In genomic region chr7:105920766-105921165, GRCh38 we compare ENCODE assay signal across 20 cellular contexts. TPM values are rescaled to one million over a fixed set of nuclear protein-coding genes. Genes with fewer than 3 reads are reported as not detected.
A peak's percentile ranks its signal among the peaks of the same experiment; 100 is the strongest.
DNase-seq lines count a peak whose midpoint lies in the region; ATAC-seq and TF ChIP-seq lines count a peak whose summit lies in the region.
"Had no signal": no experiment of that assay in that cellular context is flagged by ENCODE, and none has a peak within 500 bp of the region (broad histone marks: within the 10 kb centered on the region; RNA-seq: fewer than 3 reads in every experiment).

No MANE protein-coding gene starts in this region.

- no peak overlapping the region for H3K27ac ChIP-seq in brain microvascular endothelial cell

- peaks cover 3% of the 10 kb centered on the region for H3K36me3 Mint-ChIP-seq in activated CD8-positive, alpha-beta memory T cell treated with anti-CD3 and anti-CD28 coated beads, Interleukin-2, amount 10 ng/mL, durations not matched to agents 7 days and 5 days
- peaks cover 32% of the 10 kb centered on the region for H3K36me3 Mint-ChIP-seq in endothelial cell (ENCODE audit: low read depth, unreplicated experiment)
- H3K36me3 Mint-ChIP-seq: CD14-positive monocyte, IgD-negative memory B cell had no signal

- no peak overlapping the region for H3K4me3 ChIP-seq in brain microvascular endothelial cell (ENCODE audit: low read depth, low read length)
- H3K4me3 ChIP-seq: GM12878 had no signal

- peak; percentile 14 for DNase-seq in ELR (ENCODE audit: low read depth)
- peak; percentile 9 for DNase-seq in M059J (ENCODE audit: low read depth)
- peak; percentile 16 for DNase-seq in brain microvascular endothelial cell
- peak; percentile 70 for DNase-seq in renal cortical epithelial cell (ENCODE audit: low read depth)
- DNase-seq in activated CD8-positive, alpha-beta memory T cell treated with anti-CD3 and anti-CD28 coated beads, Interleukin-2, amount 10 ng/mL, durations not matched to agents 7 days and 5 days = no peak
- DNase-seq in endothelial cell (ENCODE audit: low spot score) = no peak
- no peak for DNase-seq in NCI-H526 treated with DMSO at 0.1 percent for 48 hours (lab: John Stamatoyannopoulos, UW)
- DNase-seq: DND-41, Karpas-422, NCI-H1105 treated with DMSO at 0.1 percent for 48 hours, NCI-H1694 treated with DMSO at 0.1 percent for 48 hours, NCI-H2107, NCI-H510A treated with DMSO at 0.1 percent for 48 hours, NCI-H82, OCI-M1, Right ventricle myocardium superior, SW 1271 had no signal

- in situ Hi-C loops in brain microvascular endothelial cell (cut with HindIII; ENCODE audit: low pct_ligation_motif_present, low sequenced_read_pairs) = no loop called here

- H3K27ac Mint-ChIP-seq in activated CD8-positive, alpha-beta memory T cell treated with anti-CD3 and anti-CD28 coated beads, Interleukin-2, amount 10 ng/mL, durations not matched to agents 7 days and 5 days = no peak overlapping the region
- no peak overlapping the region for H3K27ac Mint-ChIP-seq in endothelial cell (ENCODE audit: unreplicated experiment)
- H3K27ac Mint-ChIP-seq: CD14-positive monocyte, IgD-negative memory B cell had no signal

- H3K27me3 ChIP-seq in brain microvascular endothelial cell (replicated peaks) = no peaks in the 10 kb centered on the region

- H3K4me3 Mint-ChIP-seq in activated CD8-positive, alpha-beta memory T cell treated with anti-CD3 and anti-CD28 coated beads, Interleukin-2, amount 10 ng/mL, durations not matched to agents 7 days and 5 days = no peak overlapping the region
- no peak overlapping the region for H3K4me3 Mint-ChIP-seq in endothelial cell (ENCODE audit: unreplicated experiment)
- H3K4me3 Mint-ChIP-seq: CD14-positive monocyte, IgD-negative memory B cell had no signal

- ATAC-seq in activated CD8-positive, alpha-beta memory T cell treated with anti-CD3 and anti-CD28 coated beads, Interleukin-2, amount 10 ng/mL, durations not matched to agents 7 days and 5 days = no peak
- ATAC-seq: GM12878 had no signal

- TF ChIP-seq CTCF in brain microvascular endothelial cell (IDR thresholded peaks at IDR 0.05; ENCODE audit: low read depth, low read length, missing control alignments) (no peak), endothelial cell (IDR thresholded peaks at IDR 0.05; ENCODE audit: unreplicated experiment) (no peak)

- H3K4me1 Mint-ChIP-seq in activated CD8-positive, alpha-beta memory T cell treated with anti-CD3 and anti-CD28 coated beads, Interleukin-2, amount 10 ng/mL, durations not matched to agents 7 days and 5 days = peaks cover 14% of the 10 kb centered on the region
- H3K4me1 Mint-ChIP-seq in endothelial cell (ENCODE audit: unreplicated experiment) = no peaks in the 10 kb centered on the region
- H3K4me1 Mint-ChIP-seq: CD14-positive monocyte had no signal

- peaks cover 11% of the 10 kb centered on the region for H3K27me3 Mint-ChIP-seq in activated CD8-positive, alpha-beta memory T cell treated with anti-CD3 and anti-CD28 coated beads, Interleukin-2, amount 10 ng/mL, durations not matched to agents 7 days and 5 days
- no peaks in the 10 kb centered on the region for H3K27me3 Mint-ChIP-seq in endothelial cell (ENCODE audit: unreplicated experiment)
- H3K27me3 Mint-ChIP-seq: IgD-negative memory B cell had no signal

- CTCF ChIA-PET in activated CD8-positive, alpha-beta memory T cell treated with anti-CD3 and anti-CD28 coated beads, Interleukin-2, amount 10 ng/mL, durations not matched to agents 7 days and 5 days (lab: Charles Lee) = no interaction called here

- H3K9me3 Mint-ChIP-seq in activated CD8-positive, alpha-beta memory T cell treated with anti-CD3 and anti-CD28 coated beads, Interleukin-2, amount 10 ng/mL, durations not matched to agents 7 days and 5 days (ENCODE audit: low read depth) = peaks cover 4% of the 10 kb centered on the region
- H3K9me3 Mint-ChIP-seq in endothelial cell (ENCODE audit: unreplicated experiment) = no peaks in the 10 kb centered on the region

- no peaks in the 10 kb centered on the region for H3K36me3 ChIP-seq in brain microvascular endothelial cell (replicated peaks)

RNA-seq across cellular contexts. Expression of gene CDHR3, which starts 42.3 kb away (rescaled TPM):
- total RNA-seq in M059J (2014; rRNA removed; shearing (Covaris generic)) = 0.52 and 2.1 TPM in 2 replicates
- 0.17 and 2.0 TPM in 2 replicates for total RNA-seq in renal cortical epithelial cell
- under 1 TPM; 0.30 to 0.58 TPM for total RNA-seq in activated CD8-positive, alpha-beta memory T cell treated with anti-CD3 and anti-CD28 coated beads, Interleukin-2, amount 10 ng/mL, durations not matched to agents 7 days and 5 days
- total RNA-seq in endothelial cell (ENCODE audit: unreplicated experiment) = 10.6 TPM

RNA-seq across cellular contexts. Expression of gene ATXN7L1, which starts 44.4 kb away (rescaled TPM):
- total RNA-seq in M059J (2014; rRNA removed; shearing (Covaris generic)) = 7.7 and 30.2 TPM in 2 replicates
- total RNA-seq in renal cortical epithelial cell (1.0 and 7.6 TPM in 2 replicates), endothelial cell (ENCODE audit: unreplicated experiment) (18.4 TPM)
- 1 to 10 TPM; 4.2 to 9.1 TPM for total RNA-seq in activated CD8-positive, alpha-beta memory T cell treated with anti-CD3 and anti-CD28 coated beads, Interleukin-2, amount 10 ng/mL, durations not matched to agents 7 days and 5 days

Comparison
In these comparisons a context has a peak if more than half of its experiments do, and no peak if none do; other contexts are left out.
1. DNase-seq: peak in ELR (single experiment), M059J (single experiment), brain microvascular endothelial cell (single experiment) and renal cortical epithelial cell (single experiment); none in activated CD8-positive, alpha-beta memory T cell treated with anti-CD3 and anti-CD28 coated beads, Interleukin-2, amount 10 ng/mL, durations not matched to agents 7 days and 5 days (single experiment), endothelial cell (single experiment) and NCI-H526 treated with DMSO at 0.1 percent for 48 hours (single experiment).